ENCODE assay signal across 19 cellular contexts in the genomic region with DNA sequence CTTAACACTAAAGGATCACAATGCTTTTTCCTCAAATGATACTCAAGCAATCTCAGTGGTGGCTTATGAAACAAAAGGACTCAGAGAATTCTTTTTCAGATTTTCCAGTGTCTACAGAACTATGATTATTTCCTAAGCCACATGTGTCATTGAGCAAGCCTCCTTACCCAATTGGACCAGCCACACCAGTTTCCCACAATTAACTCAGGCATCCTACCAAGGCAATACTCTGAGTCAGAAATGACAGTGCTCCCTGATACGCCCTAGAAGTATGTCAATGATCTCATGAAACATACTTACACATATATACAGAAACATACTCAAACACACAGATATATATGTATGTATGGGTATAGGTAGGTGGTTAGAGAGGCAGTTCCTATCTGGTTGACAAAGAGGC. TPM values are rescaled to one million over a fixed set of nuclear protein-coding genes. Genes with fewer than 3 reads are reported as not detected.
DNase-seq lines count a peak whose midpoint lies in the region; ATAC-seq and TF ChIP-seq lines count a peak whose summit lies in the region.
"Had no signal": no experiment of that assay in that cellular context is flagged by ENCODE, and none has a peak within 500 bp of the region (broad histone marks: within the 10 kb centered on the region; RNA-seq: fewer than 3 reads in every experiment).

No MANE protein-coding gene starts in this region.

- no peaks in the 10 kb centered on the region for H3K9me3 Mint-ChIP-seq in natural killer cell treated with Interleukin-12 subunit alpha and Interleukin-12 subunit beta and Interleukin-15 and Interleukin-18, amount 100 ng/mL, for 72 hours
- H3K9me3 Mint-ChIP-seq: dendritic cell treated with granulocyte-macrophage colony-stimulating factor and Interleukin-4, amounts not matched to agents 40 ng/mL and 50 ng/mL, for 4 days had no signal

- no peaks in the 10 kb centered on the region for H3K36me3 Mint-ChIP-seq in natural killer cell treated with Interleukin-12 subunit alpha and Interleukin-12 subunit beta and Interleukin-15 and Interleukin-18, amount 100 ng/mL, for 72 hours

- peaks cover 0 to 3% of the 10 kb centered on the region in 2 donors for H3K4me1 Mint-ChIP-seq in natural killer cell treated with Interleukin-12 subunit alpha and Interleukin-12 subunit beta and Interleukin-15 and Interleukin-18, amount 100 ng/mL, for 72 hours (ENCODE audit: low read depth in 2 of 2)

- H3K4me3 Mint-ChIP-seq in natural killer cell treated with Interleukin-12 subunit alpha and Interleukin-12 subunit beta and Interleukin-15 and Interleukin-18, amount 100 ng/mL, for 72 hours, result no peak overlapping the region
- H3K4me3 Mint-ChIP-seq: dendritic cell treated with granulocyte-macrophage colony-stimulating factor and Interleukin-4, amounts not matched to agents 40 ng/mL and 50 ng/mL, for 4 days had no signal

- no peak for TF ChIP-seq CTCF in epithelial cell of esophagus (IDR thresholded peaks at IDR 0.05; ENCODE audit: insufficient read depth, low read depth, low read length, missing control alignments)

- peak; percentile 48 for DNase-seq in EL
- DNase-seq in NOMO-1 treated with DMSO at 0.1 percent for 48 hours (lab: John Stamatoyannopoulos, UW; ENCODE audit: unreplicated experiment), result peak; percentile 6
- DNase-seq in epithelial cell of esophagus (ENCODE audit: low read depth), result peak; percentile 97
- peak; percentile 13 for DNase-seq in kidney glomerular epithelial cell (lab: John Stamatoyannopoulos, UW)
- DNase-seq in cerebellar cortex (ENCODE audit: low spot score), result no peak
- no peak for DNase-seq in natural killer cell treated with Interleukin-12 subunit alpha and Interleukin-12 subunit beta and Interleukin-15 and Interleukin-18, amount 100 ng/mL, for 72 hours (ENCODE audit: low spot score)
- no peak for DNase-seq in T-helper 1 cell
- DNase-seq: aorta; BE2C; Calu3; left lung; NCI-H1417; sigmoid colon; stimulated activated CD4-positive, alpha-beta T cell treated with anti-CD3 and anti-CD28 coated beads, Interleukin-4, amount 100 ng/mL, for 1 hour; stimulated activated CD8-positive, alpha-beta memory T cell treated with anti-CD3 and anti-CD28 coated beads, Interleukin-4, amount 100 ng/mL, for 48 hours; T-helper 2 cell; testis had no signal

- ATAC-seq in natural killer cell treated with Interleukin-12 subunit alpha and Interleukin-12 subunit beta and Interleukin-15 and Interleukin-18, amount 100 ng/mL, for 72 hours, result no peak
- ATAC-seq in HG02642 (IDR thresholded peaks at IDR 0.05; ENCODE audit: poor library complexity, unreplicated experiment), result no peak
- ATAC-seq: left lung had no signal

- peaks cover 15 to 17% of the 10 kb centered on the region in 2 donors for H3K27me3 Mint-ChIP-seq in natural killer cell treated with Interleukin-12 subunit alpha and Interleukin-12 subunit beta and Interleukin-15 and Interleukin-18, amount 100 ng/mL, for 72 hours

- no peak overlapping the region for H3K4me3 ChIP-seq in epithelial cell of esophagus (ENCODE audit: low read length)
- H3K4me3 ChIP-seq: left lung, sigmoid colon, testis had no signal

- no peak overlapping the region for H3K27ac Mint-ChIP-seq in natural killer cell treated with Interleukin-12 subunit alpha and Interleukin-12 subunit beta and Interleukin-15 and Interleukin-18, amount 100 ng/mL, for 72 hours
- H3K27ac Mint-ChIP-seq: dendritic cell treated with granulocyte-macrophage colony-stimulating factor and Interleukin-4, amounts not matched to agents 40 ng/mL and 50 ng/mL, for 4 days had no signal

RNA-seq across cellular contexts. Expression of gene ADAMTS3, which starts 4.8 kb away (rescaled TPM):
- total RNA-seq in natural killer cell treated with Interleukin-12 subunit alpha and Interleukin-12 subunit beta and Interleukin-15 and Interleukin-18, amount 100 ng/mL, for 72 hours, result not detected

Comparison
In these comparisons a context has a peak if more than half of its experiments do, and no peak if none do; other contexts are left out.
1. DNase-seq: peak in EL (single experiment), NOMO-1 treated with DMSO at 0.1 percent for 48 hours (single experiment), epithelial cell of esophagus (single experiment) and kidney glomerular epithelial cell (single experiment); none in cerebellar cortex (single experiment), natural killer cell treated with Interleukin-12 subunit alpha and Interleukin-12 subunit beta and Interleukin-15 and Interleukin-18, amount 100 ng/mL, for 72 hours (single experiment) and T-helper 1 cell (0 of 5).